ENCODE assay signal across 2 cellular contexts in genomic region chr12:15800278-15800677, GRCh38.
TF ChIP-seq lines count a peak whose summit lies in the region.

No MANE protein-coding gene starts in this region.

TF ChIP-seq in GM23338, 12 proteins besides CTCF, POLR2A, EP300 and RAD21:
- TF ChIP-seq REST (IDR thresholded peaks at IDR 0.05; ENCODE audit: unreplicated experiment) (no peak), ETS1 (IDR thresholded peaks at IDR 0.05) (no peak), ZNF331 (CRISPR knock-in tag; IDR thresholded peaks at IDR 0.05; ENCODE audit: low read depth) (no peak), POLR2AphosphoS5 (IDR thresholded peaks at IDR 0.05; ENCODE audit: low read depth) (no peak), STAT1 (IDR thresholded peaks at IDR 0.05; ENCODE audit: unreplicated experiment) (no peak), EZH2 (IDR thresholded peaks at IDR 0.05; ENCODE audit: low read depth, unreplicated experiment) (no peak), JUNB (IDR thresholded peaks at IDR 0.05; ENCODE audit: unreplicated experiment) (no peak), ZNF114 (CRISPR knock-in tag; IDR thresholded peaks at IDR 0.05) (no peak), NANOG (IDR thresholded peaks at IDR 0.05; ENCODE audit: borderline replicate concordance) (no peak), ZNF462 (CRISPR knock-in tag; IDR thresholded peaks at IDR 0.05) (no peak)

TF ChIP-seq in endothelial cell of umbilical vein, 7 proteins besides CTCF, POLR2A, EP300 and RAD21:
- TF ChIP-seq MYC (IDR thresholded peaks at IDR 0.05; ENCODE audit: low read depth, low read length) (no peak), FOS (IDR thresholded peaks at IDR 0.05; ENCODE audit: borderline replicate concordance, insufficient read depth, low read length) (no peak), GATA2 (IDR thresholded peaks at IDR 0.05; ENCODE audit: insufficient read depth, insufficient read length, low read depth, low read length) (peak; percentile 65)
